In genomic region chr5:54988817-54989216, GRCh38 we compare ENCODE assay signal across 20 cellular contexts. TPM values are rescaled to one million over a fixed set of nuclear protein-coding genes. Genes with fewer than 3 reads are reported as not detected.
"Had no signal": no experiment of that assay in that cellular context is flagged by ENCODE, and none has a peak within 500 bp of the region (broad histone marks: within the 10 kb centered on the region; RNA-seq: fewer than 3 reads in every experiment).

No MANE protein-coding gene starts in this region.

- H3K79me2 ChIP-seq: hepatocyte had no signal

- H3K9me3 Mint-ChIP-seq: activated T-helper 2 cell treated with anti-CD3 and anti-CD28 coated beads, Interferon-gamma antibody, Interleukin-2, Interleukin-4, amounts not matched to agents 10 μg/mL and 5 μg/mL and 100 μg/mL, durations not matched to agents 14 hours and 24 hours and 36 hours; stimulated activated memory B cell treated with anti-CD40 and anti-IgM and Interleukin-4, amounts not matched to agents 10 μg/mL and 1 μg/mL and 100 μg/mL, for 72 hours had no signal

- DNase-seq: activated naive CD4-positive, alpha-beta T cell treated with anti-CD3 and anti-CD28 coated beads, Interleukin-2, amount 50 U/mL, for 16 hours; activated T-cell treated with anti-CD3 and anti-CD28 coated beads, Interleukin-2, amount 50 U/mL, for 1 hour; amygdala; body of pancreas; caudate nucleus; cortex of kidney; effector CD4-positive, alpha-beta T cell; esophagus squamous epithelium; midbrain; thyroid gland; WERI-Rb-1 had no signal

- H3K36me3 ChIP-seq: esophagus squamous epithelium, neutrophil, thyroid gland, WERI-Rb-1 had no signal

- H3K36me3 Mint-ChIP-seq: stimulated activated memory B cell treated with anti-CD40 and anti-IgM and Interleukin-4, amounts not matched to agents 10 μg/mL and 1 μg/mL and 100 μg/mL, for 72 hours had no signal

- H2AFZ ChIP-seq: hepatocyte had no signal

- H3K4me3 ChIP-seq: body of pancreas, esophagus squamous epithelium, hepatocyte, thyroid gland had no signal

- H3K4me2 ChIP-seq: hepatocyte had no signal

- ATAC-seq: body of pancreas; left lobe of liver; stimulated activated memory B cell treated with anti-CD40 and anti-IgM and Interleukin-4, amounts not matched to agents 10 μg/mL and 1 μg/mL and 100 μg/mL, for 72 hours had no signal

- H3K4me1 Mint-ChIP-seq: stimulated activated memory B cell treated with anti-CD40 and anti-IgM and Interleukin-4, amounts not matched to agents 10 μg/mL and 1 μg/mL and 100 μg/mL, for 72 hours had no signal

- H3K4me3 Mint-ChIP-seq: stimulated activated memory B cell treated with anti-CD40 and anti-IgM and Interleukin-4, amounts not matched to agents 10 μg/mL and 1 μg/mL and 100 μg/mL, for 72 hours had no signal

- H3K4me1 ChIP-seq: body of pancreas had no signal

- H3K9me3 ChIP-seq: body of pancreas, esophagus squamous epithelium, neutrophil, thyroid gland had no signal

- H3K27ac Mint-ChIP-seq: activated T-helper 2 cell treated with anti-CD3 and anti-CD28 coated beads, Interferon-gamma antibody, Interleukin-2, Interleukin-4, amounts not matched to agents 10 μg/mL and 5 μg/mL and 100 μg/mL, durations not matched to agents 14 hours and 24 hours and 36 hours; stimulated activated memory B cell treated with anti-CD40 and anti-IgM and Interleukin-4, amounts not matched to agents 10 μg/mL and 1 μg/mL and 100 μg/mL, for 72 hours had no signal

- H3K27me3 ChIP-seq: body of pancreas, thyroid gland had no signal

- H3K27ac ChIP-seq: body of pancreas, esophagus squamous epithelium, hepatocyte, neutrophil, thyroid gland, WERI-Rb-1 had no signal

RNA-seq across cellular contexts. Expression of gene ESM1, which starts 3.4 kb away (rescaled TPM):
- total RNA-seq: left lobe of liver had no signal

RNA-seq across cellular contexts. Expression of gene GZMK, which starts 35.2 kb away (rescaled TPM):
- total RNA-seq: endothelial cell of umbilical vein, fibroblast of villous mesenchyme, glomerular endothelial cell, hepatocyte, lung microvascular endothelial cell had no signal
